ENCODE assay signal across 20 cellular contexts in genomic region chr2:169013628-169014026, GRCh38. TPM values are rescaled to one million over a fixed set of nuclear protein-coding genes. Genes with fewer than 3 reads are reported as not detected.
DNase-seq lines count a peak whose midpoint lies in the region; ATAC-seq and TF ChIP-seq lines count a peak whose summit lies in the region.
"Had no signal": no experiment of that assay in that cellular context is flagged by ENCODE, and none has a peak within 500 bp of the region (broad histone marks: within the 10 kb centered on the region; RNA-seq: fewer than 3 reads in every experiment).

No MANE protein-coding gene starts in this region.

- no TSS peak for BruUV-seq in Calu3 (replicated peaks; lab: Mats Ljungman, UMichigan)

- H3K9me3 ChIP-seq in adipocyte (ENCODE audit: control insufficient read depth, low read length) (no peaks in the 10 kb centered on the region), skeletal muscle satellite cell (replicated peaks; ENCODE audit: low read length) (no peaks in the 10 kb centered on the region), esophagus squamous epithelium (no peaks in the 10 kb centered on the region), gastroesophageal sphincter (no peaks in the 10 kb centered on the region), left lung (no peaks in the 10 kb centered on the region)
- H3K9me3 ChIP-seq: A549, BLaER1 had no signal

- ATAC-seq in gastroesophageal sphincter (no peak), left lung (no peak)
- ATAC-seq: A549 had no signal

- intact Hi-C loops in Calu3 (cut with micrococcal nuclease; ENCODE audit: unreplicated experiment): loop anchor here (1.0 to 2.0 kb wide), 5 partner anchors 21 to 198 kb away; no protein-coding TSS in a partner anchor
- intact Hi-C loops in esophagus squamous epithelium (cut with DNase I): no loop called here
- intact Hi-C loops in left lung (cut with DNase I): no loop called here

- H3K4me1 ChIP-seq in adipocyte (ENCODE audit: control insufficient read depth, insufficient read depth, low read length): peaks cover 15% of the 10 kb centered on the region
- peaks cover 39% of the 10 kb centered on the region for H3K4me1 ChIP-seq in skeletal muscle satellite cell (ENCODE audit: control insufficient read depth, insufficient read depth, low read length)
- H3K4me1 ChIP-seq in esophagus squamous epithelium: peaks cover 0 to 18% (median 0%) of the 10 kb centered on the region in 3 donors
- H3K4me1 ChIP-seq in gastroesophageal sphincter: no peaks in the 10 kb centered on the region
- no peaks in the 10 kb centered on the region for H3K4me1 ChIP-seq in left lung

- peak overlapping the region; percentile 87 for H3K27ac Mint-ChIP-seq in Calu3 (ENCODE audit: unreplicated experiment)
- H3K27ac Mint-ChIP-seq: H9 had no signal

- CTCF ChIA-PET in Calu3 (lab: Charles Lee): interaction anchor here (1.5 to 3.6 kb wide), 2 partner anchors 22 to 52 kb away, joined by 3 to 44 read pairs; no protein-coding TSS in a partner anchor

- DNase-seq in Calu3 (no peak), adipocyte (ENCODE audit: low read depth) (no peak), epithelial cell of prostate (ENCODE audit: low read depth, low spot score) (no peak), esophagus squamous epithelium (lab: John Stamatoyannopoulos, UW) (no peak), left lung (no peak)
- DNase-seq: CD4-positive, alpha-beta memory T cell; H9; NCI-H1417; NCI-H187; NCI-H2107; NCI-H510A treated with DMSO at 0.1 percent for 48 hours; NCI-H774; SHP77 treated with DMSO at 0.1 percent for 48 hours had no signal

- H3K27ac ChIP-seq in epithelial cell of prostate (peak overlapping the region; percentile 89), esophagus squamous epithelium (no peak overlapping the region), gastroesophageal sphincter (no peak overlapping the region), left lung (no peak overlapping the region)
- H3K27ac ChIP-seq: BLaER1, KMS-11 had no signal

- H3K27me3 ChIP-seq in adipocyte (replicated peaks; ENCODE audit: control insufficient read depth, insufficient read depth, low read length) (no peaks in the 10 kb centered on the region), skeletal muscle satellite cell (ENCODE audit: control insufficient read depth, insufficient read depth, low read length) (no peaks in the 10 kb centered on the region), esophagus squamous epithelium (no peaks in the 10 kb centered on the region), gastroesophageal sphincter (no peaks in the 10 kb centered on the region), left lung (no peaks in the 10 kb centered on the region)
- H3K27me3 ChIP-seq: BLaER1 had no signal

- peaks cover 76% of the 10 kb centered on the region for H3K4me1 Mint-ChIP-seq in Calu3 (ENCODE audit: low read depth, unreplicated experiment)

- H3K9ac ChIP-seq in adipocyte (ENCODE audit: low read length) (no peak overlapping the region), skeletal muscle satellite cell (ENCODE audit: low read depth, low read length) (no peak overlapping the region)
- H3K9ac ChIP-seq: BLaER1, KMS-11 had no signal

- no peak for TF ChIP-seq EP300 in gastroesophageal sphincter (IDR thresholded peaks at IDR 0.05)

- peak overlapping the region; percentile 47 for H3K4me3 ChIP-seq in adipocyte (ENCODE audit: low read length)
- no peak overlapping the region for H3K4me3 ChIP-seq in skeletal muscle satellite cell (ENCODE audit: low read length)
- no peak overlapping the region for H3K4me3 ChIP-seq in esophagus squamous epithelium
- no peak overlapping the region for H3K4me3 ChIP-seq in gastroesophageal sphincter
- H3K4me3 ChIP-seq in left lung: no peak overlapping the region
- H3K4me3 ChIP-seq: A549, BLaER1 had no signal

- H3K36me3 ChIP-seq in adipocyte (ENCODE audit: control insufficient read depth, insufficient read depth, low read length, severe bottlenecking) (no peaks in the 10 kb centered on the region), skeletal muscle satellite cell (ENCODE audit: insufficient read depth, low read length) (no peaks in the 10 kb centered on the region), esophagus squamous epithelium (no peaks in the 10 kb centered on the region), gastroesophageal sphincter (no peaks in the 10 kb centered on the region), left lung (no peaks in the 10 kb centered on the region)
- H3K36me3 ChIP-seq: BLaER1 had no signal

- peaks cover 30% of the 10 kb centered on the region for H3K36me3 Mint-ChIP-seq in Calu3 (ENCODE audit: insufficient read depth, unreplicated experiment)
- H3K36me3 Mint-ChIP-seq: CD4-positive, alpha-beta memory T cell had no signal

- no peak for TF ChIP-seq POLR2A in esophagus squamous epithelium (IDR thresholded peaks at IDR 0.05)
- TF ChIP-seq POLR2A in gastroesophageal sphincter (IDR thresholded peaks at IDR 0.05): no peak

- TF ChIP-seq CTCF in Calu3 (IDR thresholded peaks at IDR 0.05; ENCODE audit: unreplicated experiment) (no peak), esophagus squamous epithelium (IDR thresholded peaks at IDR 0.05) (no peak), gastroesophageal sphincter (IDR thresholded peaks at IDR 0.05) (no peak), left lung (IDR thresholded peaks at IDR 0.05) (no peak)

- no peaks in the 10 kb centered on the region for H3K27me3 Mint-ChIP-seq in Calu3 (ENCODE audit: unreplicated experiment)

- peak overlapping the region; percentile 31 for H3K4me2 ChIP-seq in skeletal muscle satellite cell (ENCODE audit: low read length)
- H3K4me2 ChIP-seq: BLaER1, KMS-11 had no signal

- peak overlapping the region; percentile 35 for H3K4me3 Mint-ChIP-seq in Calu3 (ENCODE audit: low read depth, unreplicated experiment)
- H3K4me3 Mint-ChIP-seq: CD4-positive, alpha-beta memory T cell; H9 had no signal

- peaks cover 5% of the 10 kb centered on the region for H3K9me3 Mint-ChIP-seq in Calu3 (ENCODE audit: low read depth, unreplicated experiment)
- H3K9me3 Mint-ChIP-seq: CD4-positive, alpha-beta memory T cell; H9 had no signal

- 71 to 74% methylated on average over 4 of the region's 4 CpGs for WGBS in esophagus squamous epithelium, 2 donors
- 58 to 68% methylated on average over 4 of the region's 4 CpGs for WGBS in gastroesophageal sphincter (ENCODE audit: low coverage in 1 of 2), 2 donors

RNA-seq across cellular contexts. Expression of gene ABCB11, which starts 17.5 kb away (rescaled TPM):
- 1.3 and 2.1 TPM in 2 replicates for total RNA-seq in Calu3 (2022)
- not detected in 2 replicates for total RNA-seq in skeletal muscle satellite cell (2012; rRNA removed)
- under 1 TPM in 2 of 4 donors, not detected in 2; 0.18 to 0.68 TPM for total RNA-seq in esophagus squamous epithelium
- under 1 TPM in 1 of 4 donors, not detected in 3; 0.13 TPM for total RNA-seq in gastroesophageal sphincter
- under 1 TPM in 1 of 2 donors, not detected in 1; 0.08 TPM for total RNA-seq in left lung
- total RNA-seq: CD4-positive, alpha-beta memory T cell; H9; HT-29; RPMI7951 had no signal

RNA-seq across cellular contexts. Expression of gene DHRS9, which starts 55.7 kb away (rescaled TPM):
- total RNA-seq in Calu3 (2022) (16.6 and 46.8 TPM in 2 replicates), esophagus squamous epithelium (10 to 100 TPM in 3 of 4 donors, 1 to 10 TPM in 1; 2.1 to 19.6 (median 14.3) TPM), gastroesophageal sphincter (under 1 TPM in 3 of 4 donors, not detected in 1; 0.15 to 0.58 (median 0.31) TPM), left lung (1 to 10 TPM; 3.9 to 8.5 TPM)
- not detected in 2 replicates for total RNA-seq in skeletal muscle satellite cell (2012; rRNA removed)
- total RNA-seq: H9, RPMI7951 had no signal
